22 cellular contexts compared by ENCODE assay signal in the genomic region with DNA sequence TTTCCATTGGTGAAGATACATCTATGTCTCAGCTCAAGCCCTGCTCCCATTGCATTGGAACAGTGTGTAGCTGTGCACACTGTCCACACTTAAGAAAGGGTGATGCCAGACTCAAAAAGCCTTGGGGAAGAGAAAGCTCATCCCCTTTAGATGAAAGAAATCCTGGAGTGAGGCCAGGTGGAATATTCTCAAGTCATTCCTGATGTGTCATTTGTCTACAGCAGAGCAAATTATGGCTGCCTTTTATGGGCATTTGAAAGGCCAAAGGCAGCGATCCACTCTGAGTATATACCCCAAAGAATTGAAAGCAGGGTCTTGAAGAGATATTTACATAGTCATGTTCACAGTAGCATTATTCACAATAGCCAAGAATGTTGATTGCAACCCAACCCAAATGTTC.
DNase-seq lines count a peak whose midpoint lies in the region; ATAC-seq and TF ChIP-seq lines count a peak whose summit lies in the region.
"Had no signal": no experiment of that assay in that cellular context is flagged by ENCODE, and none has a peak within 500 bp of the region (broad histone marks: within the 10 kb centered on the region; RNA-seq: fewer than 3 reads in every experiment).

No MANE protein-coding gene starts in this region.

- POLR2A ChIA-PET in MCF 10A (lab: Yijun Ruan, JAX) (interaction anchor here (0.8 to 1.6 kb wide), 6 partner anchors 9 to 292 kb away, joined by 3 to 5 read pairs (median 3); no protein-coding TSS in a partner anchor), activated B cell treated with CpG ODN at 0.5 μM for 24 hours (lab: Charles Lee) (interaction anchor here (0.6 to 2.1 kb wide), 5 partner anchors 11 to 571 kb away, joined by 3 to 11 read pairs (median 6); no protein-coding TSS in a partner anchor)

- no peak for TF ChIP-seq POLR2A in breast epithelium (IDR thresholded peaks at IDR 0.05)

- DNase-seq in MCF 10A (ENCODE audit: unreplicated experiment) (peak; percentile 72), breast epithelium (ENCODE audit: low spot score in 2 of 2) (no peak), activated B cell treated with CpG ODN at 0.5 μM for 24 hours (no peak), kidney tubule cell (ENCODE audit: low spot score) (peak; percentile 22), NCI-H1105 treated with DMSO at 0.1 percent for 48 hours (lab: John Stamatoyannopoulos, UW) (no peak), NCI-H1436 (lab: John Stamatoyannopoulos, UW) (no peak), UCSD-AML1 (lab: John Stamatoyannopoulos, UW; ENCODE audit: unreplicated experiment) (no peak)
- DNase-seq: ACHN; activated CD4-positive, alpha-beta T cell treated with anti-CD3 and anti-CD28 coated beads, Interleukin-2, amount 50 U/mL, for 1 hour; activated naive CD8-positive, alpha-beta T cell treated with anti-CD3 and anti-CD28 coated beads for 36 hours; activated T-cell treated with anti-CD3 and anti-CD28 coated beads, Interleukin-2, amount 50 U/mL, for 1 hour; effector memory CD4-positive, alpha-beta T cell; GOT3; hypothalamus; NCI-H187; NCI-H510A; pancreas; stimulated activated naive CD4-positive, alpha-beta T cell treated with Interleukin-2 at 50 U/mL for 16 hours; T-helper 9 cell had no signal

- no peaks in the 10 kb centered on the region for H3K27me3 ChIP-seq in breast epithelium
- H3K27me3 ChIP-seq: pancreas had no signal

- H3K4me3 Mint-ChIP-seq in MCF 10A (ENCODE audit: unreplicated experiment) (no peak overlapping the region), activated B cell treated with CpG ODN at 0.5 μM for 24 hours (no peak overlapping the region)
- H3K4me3 Mint-ChIP-seq: activated naive CD8-positive, alpha-beta T cell treated with anti-CD3 and anti-CD28 coated beads for 36 hours had no signal

- TF ChIP-seq CTCF in MCF 10A (IDR thresholded peaks at IDR 0.05; ENCODE audit: unreplicated experiment) (no peak), breast epithelium (IDR thresholded peaks at IDR 0.05) (no peak), activated B cell treated with CpG ODN at 0.5 μM for 24 hours (IDR thresholded peaks at IDR 0.05) (no peak)

- CTCF ChIA-PET in MCF 10A (lab: Yijun Ruan, JAX) (interaction anchor here (0.5 kb wide), 1 partner anchor 148 kb away, joined by 4 read pairs; no protein-coding TSS in a partner anchor), activated B cell treated with CpG ODN at 0.5 μM for 24 hours (lab: Charles Lee) (no interaction called here)

- H3K4me3 ChIP-seq in breast epithelium: no peak overlapping the region
- H3K4me3 ChIP-seq: GM12878, pancreas, PC-9 had no signal

- H3K27ac ChIP-seq in breast epithelium: no peak overlapping the region
- H3K27ac ChIP-seq: pancreas, PC-9 had no signal

- H3K36me3 Mint-ChIP-seq in MCF 10A (ENCODE audit: insufficient read depth, unreplicated experiment) (no peaks in the 10 kb centered on the region), activated B cell treated with CpG ODN at 0.5 μM for 24 hours (ENCODE audit: low read depth) (peaks cover 2% of the 10 kb centered on the region)

- H3K27me3 Mint-ChIP-seq in MCF 10A (ENCODE audit: insufficient read depth, unreplicated experiment) (no peaks in the 10 kb centered on the region), activated B cell treated with CpG ODN at 0.5 μM for 24 hours (no peaks in the 10 kb centered on the region)
- H3K27me3 Mint-ChIP-seq: activated naive CD8-positive, alpha-beta T cell treated with anti-CD3 and anti-CD28 coated beads for 36 hours had no signal

- no peak for ATAC-seq in activated B cell treated with CpG ODN at 0.5 μM for 24 hours (ENCODE audit: low read depth)
- no peak for ATAC-seq in GM19324 (IDR thresholded peaks at IDR 0.05; ENCODE audit: low FRiP score, unreplicated experiment)
- ATAC-seq: GM12878 had no signal

- H3K4me1 Mint-ChIP-seq in MCF 10A (ENCODE audit: insufficient read depth, unreplicated experiment) (peaks cover 21% of the 10 kb centered on the region), activated B cell treated with CpG ODN at 0.5 μM for 24 hours (peaks cover 39% of the 10 kb centered on the region)

- no TSS peak for BruUV-seq in MCF 10A (replicated peaks; lab: Mats Ljungman, UMichigan)

- no peaks in the 10 kb centered on the region for H3K36me3 ChIP-seq in breast epithelium
- H3K36me3 ChIP-seq: pancreas had no signal

- H3K9me3 Mint-ChIP-seq in MCF 10A (ENCODE audit: unreplicated experiment) (no peaks in the 10 kb centered on the region), activated B cell treated with CpG ODN at 0.5 μM for 24 hours (peaks cover 5% of the 10 kb centered on the region)

- intact Hi-C loops in MCF 10A (cut with micrococcal nuclease) (no loop called here), breast epithelium (cut with DNase I; ENCODE audit: low total_unique reads) (no loop called here), activated B cell treated with CpG ODN at 0.5 μM for 24 hours (cut with micrococcal nuclease) (no loop called here)

- no peaks in the 10 kb centered on the region for H3K4me1 ChIP-seq in breast epithelium
- H3K4me1 ChIP-seq: pancreas had no signal

- H3K27ac Mint-ChIP-seq in MCF 10A (ENCODE audit: low read depth, unreplicated experiment): peak overlapping the region; percentile 47
- peak overlapping the region; percentile 1 for H3K27ac Mint-ChIP-seq in activated B cell treated with CpG ODN at 0.5 μM for 24 hours

- no peaks in the 10 kb centered on the region for H3K9me3 ChIP-seq in breast epithelium
- H3K9me3 ChIP-seq: pancreas had no signal

Comparison
In these comparisons a context has a peak if more than half of its experiments do, and no peak if none do; other contexts are left out.
1. DNase-seq: peak in MCF 10A (single experiment) and kidney tubule cell (single experiment); none in breast epithelium (0 of 2), activated B cell treated with CpG ODN at 0.5 μM for 24 hours (single experiment), NCI-H1105 treated with DMSO at 0.1 percent for 48 hours (single experiment), NCI-H1436 (single experiment) and UCSD-AML1 (single experiment).